ENCODE assay signal across 23 cellular contexts in the genomic region with DNA sequence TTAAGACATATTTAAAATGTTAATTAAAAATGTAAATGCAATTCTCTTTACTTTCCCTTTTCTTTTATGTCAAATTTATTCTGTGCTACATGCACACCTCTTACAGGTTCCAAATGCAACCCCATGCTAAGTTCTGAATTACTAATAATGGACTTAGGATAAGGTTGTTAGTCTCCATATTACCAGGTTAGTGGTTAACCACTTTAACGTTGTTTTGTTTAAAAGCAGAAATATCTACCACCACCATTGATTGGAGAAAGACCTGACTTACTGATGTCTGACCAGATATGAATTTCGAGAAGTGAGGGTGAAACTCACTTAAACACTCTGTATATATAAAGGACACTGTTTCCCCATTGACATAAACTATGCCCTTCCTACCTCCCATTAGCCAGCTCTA.
"Had no signal": no experiment of that assay in that cellular context is flagged by ENCODE, and none has a peak within 500 bp of the region (broad histone marks: within the 10 kb centered on the region; RNA-seq: fewer than 3 reads in every experiment).

No MANE protein-coding gene starts in this region.

- ATAC-seq: natural killer cell; psoas muscle; right cardiac atrium; right lobe of liver; stimulated activated effector memory CD8-positive, alpha-beta T cell treated with anti-CD3 and anti-CD28 coated beads, Interleukin-12 subunit alpha, Interleukin-12 subunit beta, amount 100 ng/mL, for 72 hours; stimulated activated naive CD8-positive, alpha-beta T cell treated with anti-CD3 and anti-CD28 coated beads, Interleukin-15, amount 100 ng/mL, for 72 hours; stimulated activated naive CD8-positive, alpha-beta T cell treated with anti-CD3 and anti-CD28 coated beads, Interleukin-15, Interleukin-2, amounts not matched to agents 100 U/mL and 50 U/mL, for 24 hours; upper lobe of right lung had no signal

- DNase-seq: natural killer cell; occipital lobe; ovary; posterior cingulate gyrus; psoas muscle; right cardiac atrium; right lobe of liver; sigmoid colon; small intestine; stimulated activated CD4-positive, alpha-beta T cell treated with anti-CD3 and anti-CD28 coated beads, Interleukin-15, amount 100 ng/mL, for 24 hours; stimulated activated CD4-positive, alpha-beta T cell treated with anti-CD3 and anti-CD28 coated beads, Interleukin-2, amount 100 ng/mL, for 24 hours; stimulated activated CD4-positive, alpha-beta T cell treated with anti-CD3 and anti-CD28 coated beads, Interleukin-2, amount 100 ng/mL, for 48 hours; stimulated activated CD4-positive, alpha-beta T cell treated with anti-CD3 and anti-CD28 coated beads, Interleukin-4, amount 100 ng/mL, for 24 hours; stimulated activated naive CD4-positive, alpha-beta T cell; stimulated activated naive CD8-positive, alpha-beta T cell treated with anti-CD3 and anti-CD28 coated beads, Interleukin-15, amount 100 ng/mL, for 72 hours; stimulated activated naive CD8-positive, alpha-beta T cell treated with anti-CD3 and anti-CD28 coated beads, Interleukin-15, Interleukin-2, amounts not matched to agents 100 U/mL and 50 U/mL, for 24 hours; substantia nigra; testis; tibial artery; transverse colon; upper lobe of right lung; uterus had no signal
